In the genomic region with DNA sequence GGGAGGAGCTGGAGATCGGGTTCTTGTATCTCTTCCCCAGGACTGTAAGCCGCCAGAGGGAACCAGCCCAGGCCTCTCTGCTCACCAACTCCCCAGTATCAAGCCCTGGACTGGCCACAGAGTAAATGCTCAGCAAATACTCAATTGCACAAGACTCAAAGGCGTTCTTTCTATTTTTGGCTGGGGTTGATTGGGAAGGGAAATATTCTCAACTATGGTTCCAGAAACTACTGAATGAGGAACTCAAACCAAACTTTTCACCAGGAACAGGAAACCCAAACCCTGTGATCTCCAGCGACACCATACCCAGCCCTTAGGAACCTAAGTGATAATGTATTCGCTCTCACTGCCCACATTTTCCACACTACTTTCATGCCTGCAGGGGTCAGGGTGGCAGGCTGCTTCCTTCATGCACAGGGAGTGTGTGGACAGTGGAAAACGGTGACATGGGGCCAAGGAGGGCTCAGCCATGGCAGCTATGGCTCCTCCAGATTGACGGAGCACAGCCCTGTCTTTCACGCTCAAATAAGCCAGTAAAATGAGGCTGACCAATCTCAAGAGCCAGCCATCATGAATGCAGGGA, we compare ENCODE assay signal across 1 cellular context.
TF ChIP-seq lines count a peak whose summit lies in the region.

No MANE protein-coding gene starts in this region.

TF ChIP-seq in HepG2, 621 proteins besides CTCF, POLR2A, EP300 and RAD21 (continued from another document):
- TF ChIP-seq HDAC6 (IDR thresholded peaks at IDR 0.05; ENCODE audit: low read depth, low read length): no peak
- no peak for TF ChIP-seq THAP11 (CRISPR knock-in tag; IDR thresholded peaks at IDR 0.05)
- no peak for TF ChIP-seq PPARG (CRISPR knock-in tag; conservative IDR thresholded peaks at IDR 0.05)
- TF ChIP-seq KDM2A (CRISPR knock-in tag; IDR thresholded peaks at IDR 0.05; ENCODE audit: borderline replicate concordance, low read depth): no peak
- TF ChIP-seq, protein P1, sequence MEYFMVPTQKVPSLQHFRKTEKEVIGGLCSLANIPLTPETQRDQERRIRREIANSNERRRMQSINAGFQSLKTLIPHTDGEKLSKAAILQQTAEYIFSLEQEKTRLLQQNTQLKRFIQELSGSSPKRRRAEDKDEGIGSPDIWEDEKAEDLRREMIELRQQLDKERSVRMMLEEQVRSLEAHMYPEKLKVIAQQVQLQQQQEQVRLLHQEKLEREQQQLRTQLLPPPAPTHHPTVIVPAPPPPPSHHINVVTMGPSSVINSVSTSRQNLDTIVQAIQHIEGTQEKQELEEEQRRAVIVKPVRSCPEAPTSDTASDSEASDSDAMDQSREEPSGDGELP (IDR thresholded peaks at IDR 0.05; ENCODE audit: borderline replicate concordance, low read depth): no peak
- TF ChIP-seq NR1H2 (CRISPR knock-in tag; IDR thresholded peaks at IDR 0.05; ENCODE audit: borderline replicate concordance, low read depth): no peak
- no peak for TF ChIP-seq ATAD3A (CRISPR knock-in tag; IDR thresholded peaks at IDR 0.05)
- TF ChIP-seq ZNF12 (CRISPR knock-in tag; IDR thresholded peaks at IDR 0.05): no peak
- TF ChIP-seq SALL2 (CRISPR knock-in tag; IDR thresholded peaks at IDR 0.05): no peak
- TF ChIP-seq YY1 (IDR thresholded peaks at IDR 0.05; ENCODE audit: insufficient read depth, insufficient replicate concordance, low read depth, low read length): no peak
- TF ChIP-seq, protein P2, sequence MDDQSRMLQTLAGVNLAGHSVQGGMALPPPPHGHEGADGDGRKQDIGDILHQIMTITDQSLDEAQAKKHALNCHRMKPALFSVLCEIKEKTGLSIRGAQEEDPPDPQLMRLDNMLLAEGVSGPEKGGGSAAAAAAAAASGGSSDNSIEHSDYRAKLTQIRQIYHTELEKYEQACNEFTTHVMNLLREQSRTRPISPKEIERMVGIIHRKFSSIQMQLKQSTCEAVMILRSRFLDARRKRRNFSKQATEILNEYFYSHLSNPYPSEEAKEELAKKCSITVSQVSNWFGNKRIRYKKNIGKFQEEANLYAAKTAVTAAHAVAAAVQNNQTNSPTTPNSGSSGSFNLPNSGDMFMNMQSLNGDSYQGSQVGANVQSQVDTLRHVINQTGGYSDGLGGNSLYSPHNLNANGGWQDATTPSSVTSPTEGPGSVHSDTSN (CRISPR knock-in tag; IDR thresholded peaks at IDR 0.05; ENCODE audit: borderline replicate concordance): no peak
- TF ChIP-seq FOXK1 (CRISPR knock-in tag; IDR thresholded peaks at IDR 0.05; ENCODE audit: borderline replicate concordance, low read depth): no peak
